ENCODE assay signal across 1 cellular context in the genomic region with DNA sequence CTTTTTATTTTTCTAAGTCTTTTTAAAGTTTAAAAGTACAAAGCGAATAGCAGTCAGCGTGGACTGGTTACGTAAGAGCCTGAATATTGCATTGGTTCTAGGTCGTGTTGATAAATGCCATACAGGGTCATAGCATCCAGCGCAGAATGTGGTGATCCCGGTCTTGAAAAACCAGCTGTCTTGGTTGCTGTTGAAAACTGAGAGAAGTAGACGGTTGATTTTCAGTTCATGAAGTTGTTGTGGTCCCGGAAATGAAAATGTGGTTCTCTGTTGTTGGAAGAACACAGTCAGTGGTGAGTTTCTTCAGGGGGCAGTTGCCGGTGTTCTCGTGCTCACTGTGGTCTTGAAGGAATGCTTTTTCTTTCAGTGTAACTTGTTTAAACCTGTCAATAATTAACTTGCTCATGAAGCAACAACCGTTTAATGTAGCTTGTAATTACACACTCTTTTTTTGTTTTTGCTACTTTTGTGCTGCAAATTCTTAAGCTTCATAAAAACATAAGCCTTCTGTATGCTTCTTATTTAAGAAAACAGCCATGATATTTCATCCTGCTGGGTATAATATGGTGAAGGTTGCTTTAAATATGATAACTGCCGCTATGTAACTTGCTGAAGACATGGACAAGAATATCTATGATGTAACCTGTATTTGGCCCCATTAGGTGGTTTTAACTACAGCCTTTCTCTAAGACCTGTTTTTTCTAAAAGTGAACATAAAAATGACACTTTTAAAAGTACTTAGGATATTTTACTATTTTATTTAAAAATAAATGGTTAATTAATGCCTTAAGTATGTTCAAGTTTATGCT.
A peak's percentile ranks its signal among the peaks of the same experiment; 100 is the strongest.
TF ChIP-seq lines count a peak whose summit lies in the region.

No MANE protein-coding gene starts in this region.

TF ChIP-seq in HepG2, 621 proteins besides CTCF, POLR2A, EP300 and RAD21 (continued from another document and continues in another):
- TF ChIP-seq ZNF770 (CRISPR knock-in tag; IDR thresholded peaks at IDR 0.05) (no peak), NR2C2 (CRISPR knock-in tag; IDR thresholded peaks at IDR 0.05; ENCODE audit: borderline replicate concordance) (peak; percentile 70; the same call in 1 of the 2 replicates), CEBPG (CRISPR knock-in tag; IDR thresholded peaks at IDR 0.05) (peak; percentile 85), MLLT10 (CRISPR knock-in tag; IDR thresholded peaks at IDR 0.05) (no peak), FOXA1 (IDR thresholded peaks at IDR 0.05) (no peak), FOXA1 (CRISPR knock-in tag; IDR thresholded peaks at IDR 0.05) (peak; percentile 43), ZGPAT (CRISPR knock-in tag; IDR thresholded peaks at IDR 0.05) (peak; percentile 57; the same call in 1 of the 2 replicates), ESRRA (CRISPR knock-in tag; IDR thresholded peaks at IDR 0.05; ENCODE audit: low read depth) (peak; percentile 43; the same call in 1 of the 2 replicates), ZNF407 (CRISPR knock-in tag; IDR thresholded peaks at IDR 0.05; ENCODE audit: not compliant biosample characterization) (no peak), ZNF292 (CRISPR knock-in tag; IDR thresholded peaks at IDR 0.05; ENCODE audit: borderline replicate concordance, low read depth) (no peak), DNMT3B (CRISPR knock-in tag; conservative IDR thresholded peaks at IDR 0.05) (no peak), HMG20A (CRISPR knock-in tag; IDR thresholded peaks at IDR 0.05; ENCODE audit: borderline replicate concordance) (peak; percentile 69), PPARG (CRISPR knock-in tag; conservative IDR thresholded peaks at IDR 0.05) (no peak), TMF1 (CRISPR knock-in tag; IDR thresholded peaks at IDR 0.05; ENCODE audit: low read depth) (no peak), ZNF101 (CRISPR knock-in tag; IDR thresholded peaks at IDR 0.05; ENCODE audit: borderline replicate concordance, low read depth) (no peak), ZNF138 (CRISPR knock-in tag; IDR thresholded peaks at IDR 0.05; ENCODE audit: low read depth) (no peak), ARID2 (CRISPR knock-in tag; IDR thresholded peaks at IDR 0.05; ENCODE audit: borderline replicate concordance) (no peak), KLF11 (CRISPR knock-in tag; IDR thresholded peaks at IDR 0.05) (peak; percentile 27; the same call in 1 of the 2 replicates), NFKBIZ (CRISPR knock-in tag; IDR thresholded peaks at IDR 0.05) (0 out of 2 replicates have a peak, but pooled peaks have one; percentile 53), POLR2G (IDR thresholded peaks at IDR 0.05; ENCODE audit: low read depth, low read length) (peak; percentile 67), SMYD3 (CRISPR knock-in tag; IDR thresholded peaks at IDR 0.05) (no peak), RFXAP (CRISPR knock-in tag; IDR thresholded peaks at IDR 0.05; ENCODE audit: borderline replicate concordance) (no peak), RARA (CRISPR knock-in tag; IDR thresholded peaks at IDR 0.05) (peak; percentile 53), ZNF230 (CRISPR knock-in tag; IDR thresholded peaks at IDR 0.05) (no peak; the same call in 1 of the 2 replicates), PAX8 (CRISPR knock-in tag; IDR thresholded peaks at IDR 0.05; ENCODE audit: borderline replicate concordance) (0 out of 2 replicates have a peak, but pooled peaks have one; percentile 44), ZMYM2 (CRISPR knock-in tag; IDR thresholded peaks at IDR 0.05) (no peak), MEIS2 (CRISPR knock-in tag; IDR thresholded peaks at IDR 0.05) (no peak), SNRNP70 (IDR thresholded peaks at IDR 0.05; ENCODE audit: low read depth, low read length) (no peak), PITX1 (CRISPR knock-in tag; IDR thresholded peaks at IDR 0.05) (no peak), FOSL2 (CRISPR knock-in tag; IDR thresholded peaks at IDR 0.05) (peak; percentile 65)
- TF ChIP-seq, protein P1, sequence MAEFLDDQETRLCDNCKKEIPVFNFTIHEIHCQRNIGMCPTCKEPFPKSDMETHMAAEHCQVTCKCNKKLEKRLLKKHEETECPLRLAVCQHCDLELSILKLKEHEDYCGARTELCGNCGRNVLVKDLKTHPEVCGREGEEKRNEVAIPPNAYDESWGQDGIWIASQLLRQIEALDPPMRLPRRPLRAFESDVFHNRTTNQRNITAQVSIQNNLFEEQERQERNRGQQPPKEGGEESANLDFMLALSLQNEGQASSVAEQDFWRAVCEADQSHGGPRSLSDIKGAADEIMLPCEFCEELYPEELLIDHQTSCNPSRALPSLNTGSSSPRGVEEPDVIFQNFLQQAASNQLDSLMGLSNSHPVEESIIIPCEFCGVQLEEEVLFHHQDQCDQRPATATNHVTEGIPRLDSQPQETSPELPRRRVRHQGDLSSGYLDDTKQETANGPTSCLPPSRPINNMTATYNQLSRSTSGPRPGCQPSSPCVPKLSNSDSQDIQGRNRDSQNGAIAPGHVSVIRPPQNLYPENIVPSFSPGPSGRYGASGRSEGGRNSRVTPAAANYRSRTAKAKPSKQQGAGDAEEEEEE (CRISPR knock-in tag; IDR thresholded peaks at IDR 0.05; ENCODE audit: borderline replicate concordance) = no peak; the same call in 1 of the 2 replicates
- TF ChIP-seq, protein P2, sequence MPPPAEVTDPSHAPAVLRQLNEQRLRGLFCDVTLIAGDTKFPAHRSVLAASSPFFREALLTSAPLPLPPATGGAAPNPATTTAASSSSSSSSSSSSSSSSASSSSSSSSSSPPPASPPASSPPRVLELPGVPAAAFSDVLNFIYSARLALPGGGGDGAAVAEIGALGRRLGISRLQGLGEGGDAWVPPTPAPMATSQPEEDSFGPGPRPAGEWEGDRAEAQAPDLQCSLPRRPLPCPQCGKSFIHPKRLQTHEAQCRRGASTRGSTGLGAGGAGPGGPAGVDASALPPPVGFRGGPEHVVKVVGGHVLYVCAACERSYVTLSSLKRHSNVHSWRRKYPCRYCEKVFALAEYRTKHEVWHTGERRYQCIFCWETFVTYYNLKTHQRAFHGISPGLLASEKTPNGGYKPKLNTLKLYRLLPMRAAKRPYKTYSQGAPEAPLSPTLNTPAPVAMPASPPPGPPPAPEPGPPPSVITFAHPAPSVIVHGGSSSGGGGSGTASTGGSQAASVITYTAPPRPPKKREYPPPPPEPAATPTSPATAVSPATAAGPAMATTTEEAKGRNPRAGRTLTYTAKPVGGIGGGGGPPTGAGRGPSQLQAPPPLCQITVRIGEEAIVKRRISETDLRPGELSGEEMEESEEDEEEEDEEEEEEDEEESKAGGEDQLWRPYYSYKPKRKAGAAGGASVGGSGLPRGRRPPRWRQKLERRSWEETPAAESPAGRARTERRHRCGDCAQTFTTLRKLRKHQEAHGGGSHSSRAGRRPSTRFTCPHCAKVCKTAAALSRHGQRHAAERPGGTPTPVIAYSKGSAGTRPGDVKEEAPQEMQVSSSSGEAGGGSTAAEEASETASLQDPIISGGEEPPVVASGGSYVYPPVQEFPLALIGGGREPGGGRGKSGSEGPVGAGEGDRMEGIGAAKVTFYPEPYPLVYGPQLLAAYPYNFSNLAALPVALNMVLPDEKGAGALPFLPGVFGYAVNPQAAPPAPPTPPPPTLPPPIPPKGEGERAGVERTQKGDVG (CRISPR knock-in tag; IDR thresholded peaks at IDR 0.05; ENCODE audit: borderline replicate concordance) = no peak
- TF ChIP-seq, protein P3, sequence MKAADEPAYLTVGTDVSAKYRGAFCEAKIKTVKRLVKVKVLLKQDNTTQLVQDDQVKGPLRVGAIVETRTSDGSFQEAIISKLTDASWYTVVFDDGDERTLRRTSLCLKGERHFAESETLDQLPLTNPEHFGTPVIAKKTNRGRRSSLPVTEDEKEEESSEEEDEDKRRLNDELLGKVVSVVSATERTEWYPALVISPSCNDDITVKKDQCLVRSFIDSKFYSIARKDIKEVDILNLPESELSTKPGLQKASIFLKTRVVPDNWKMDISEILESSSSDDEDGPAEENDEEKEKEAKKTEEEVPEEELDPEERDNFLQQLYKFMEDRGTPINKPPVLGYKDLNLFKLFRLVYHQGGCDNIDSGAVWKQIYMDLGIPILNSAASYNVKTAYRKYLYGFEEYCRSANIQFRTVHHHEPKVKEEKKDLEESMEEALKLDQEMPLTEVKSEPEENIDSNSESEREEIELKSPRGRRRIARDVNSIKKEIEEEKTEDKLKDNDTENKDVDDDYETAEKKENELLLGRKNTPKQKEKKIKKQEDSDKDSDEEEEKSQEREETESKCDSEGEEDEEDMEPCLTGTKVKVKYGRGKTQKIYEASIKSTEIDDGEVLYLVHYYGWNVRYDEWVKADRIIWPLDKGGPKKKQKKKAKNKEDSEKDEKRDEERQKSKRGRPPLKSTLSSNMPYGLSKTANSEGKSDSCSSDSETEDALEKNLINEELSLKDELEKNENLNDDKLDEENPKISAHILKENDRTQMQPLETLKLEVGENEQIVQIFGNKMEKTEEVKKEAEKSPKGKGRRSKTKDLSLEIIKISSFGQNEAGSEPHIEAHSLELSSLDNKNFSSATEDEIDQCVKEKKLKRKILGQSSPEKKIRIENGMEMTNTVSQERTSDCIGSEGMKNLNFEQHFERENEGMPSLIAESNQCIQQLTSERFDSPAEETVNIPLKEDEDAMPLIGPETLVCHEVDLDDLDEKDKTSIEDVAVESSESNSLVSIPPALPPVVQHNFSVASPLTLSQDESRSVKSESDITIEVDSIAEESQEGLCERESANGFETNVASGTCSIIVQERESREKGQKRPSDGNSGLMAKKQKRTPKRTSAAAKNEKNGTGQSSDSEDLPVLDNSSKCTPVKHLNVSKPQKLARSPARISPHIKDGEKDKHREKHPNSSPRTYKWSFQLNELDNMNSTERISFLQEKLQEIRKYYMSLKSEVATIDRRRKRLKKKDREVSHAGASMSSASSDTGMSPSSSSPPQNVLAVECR (CRISPR knock-in tag; IDR thresholded peaks at IDR 0.05; ENCODE audit: borderline replicate concordance) = peak; percentile 73; the same call in 1 of the 2 replicates
